18 cellular contexts compared by ENCODE assay signal in genomic region chr13:111963031-111963430, GRCh38.
DNase-seq lines count a peak whose midpoint lies in the region; ATAC-seq and TF ChIP-seq lines count a peak whose summit lies in the region.
"Had no signal": no experiment of that assay in that cellular context is flagged by ENCODE, and none has a peak within 500 bp of the region (broad histone marks: within the 10 kb centered on the region; RNA-seq: fewer than 3 reads in every experiment).

No MANE protein-coding gene starts in this region.

- no peak overlapping the region for H3K4ac ChIP-seq in neuronal stem cell (ENCODE audit: low read length)

- no peak overlapping the region for H3K9ac ChIP-seq in neuronal stem cell (ENCODE audit: low read depth, low read length, poor library complexity)
- H3K9ac ChIP-seq: GM23248 had no signal

- H3K4me1 ChIP-seq in right cardiac atrium (ENCODE audit: control insufficient read depth, insufficient read depth, low read length) (no peaks in the 10 kb centered on the region), neuronal stem cell (ENCODE audit: control insufficient read depth in 2 of 2, insufficient read depth in 1 of 2, low read depth in 1 of 2, low read length in 2 of 2) (no peaks in the 10 kb centered on the region), sigmoid colon (no peaks in the 10 kb centered on the region), PC-9 (replicated peaks; ENCODE audit: insufficient read depth) (no peaks in the 10 kb centered on the region)
- H3K4me1 ChIP-seq: Caco-2 had no signal

- peak overlapping the region; percentile 72 for H3K18ac ChIP-seq in neuronal stem cell (ENCODE audit: low read length)

- DNase-seq in cardiac septum (ENCODE audit: low spot score), result peak; percentile 71
- DNase-seq in right cardiac atrium, result no peak
- no peak for DNase-seq in neuronal stem cell (ENCODE audit: low spot score)
- DNase-seq in sigmoid colon, result peak; percentile 51
- no peak for DNase-seq in NCI-H446 (lab: John Stamatoyannopoulos, UW)
- no peak for DNase-seq in PC-9
- DNase-seq in NCI-H526 treated with DMSO at 0.1 percent for 48 hours (lab: John Stamatoyannopoulos, UW), result no peak
- DNase-seq: C1 segment of cervical spinal cord; Caco-2; CD4-positive, CD25-positive, alpha-beta regulatory T cell; CD8-positive, alpha-beta T cell; DMS153; DND-41; GM23248; H7 had no signal

- H2BK15ac ChIP-seq in neuronal stem cell (ENCODE audit: low read length), result no peak overlapping the region

- peak overlapping the region; percentile 78 for H2BK12ac ChIP-seq in neuronal stem cell (ENCODE audit: low read length)

- intact Hi-C loops in cardiac septum (cut with DNase I) (no loop called here), right cardiac atrium (cut with DNase I) (no loop called here), sigmoid colon (cut with DNase I) (no loop called here), PC-9 (cut with micrococcal nuclease; ENCODE audit: unreplicated experiment) (no loop called here)

- no peaks in the 10 kb centered on the region for H3K79me2 ChIP-seq in PC-9 (ENCODE audit: low read depth)

- H3K27ac ChIP-seq in right cardiac atrium (ENCODE audit: low read length) (no peak overlapping the region), neuronal stem cell (replicated peaks; ENCODE audit: low read length) (no peak overlapping the region), sigmoid colon (no peak overlapping the region), PC-9 (no peak overlapping the region)
- H3K27ac ChIP-seq: 22Rv1, GM23248 had no signal

- BruUV-seq in PC-9 (replicated peaks; lab: Mats Ljungman, UMichigan), result no TSS peak

- H3K4me3 ChIP-seq in right cardiac atrium (ENCODE audit: low read length) (no peak overlapping the region), neuronal stem cell (ENCODE audit: low read length in 2 of 2) (no peak overlapping the region), sigmoid colon (no peak overlapping the region), PC-9 (no peak overlapping the region)
- H3K4me3 ChIP-seq: GM23248 had no signal

- ATAC-seq in right cardiac atrium (no peak), HG03097 (IDR thresholded peaks at IDR 0.05; ENCODE audit: low FRiP score, unreplicated experiment) (no peak)
- ATAC-seq: CD8-positive, alpha-beta T cell; HCT116 had no signal

- H2BK120ac ChIP-seq in neuronal stem cell (ENCODE audit: low read depth, low read length), result no peak overlapping the region

- H3K23ac ChIP-seq in neuronal stem cell (ENCODE audit: low read depth, low read length, poor library complexity), result peak overlapping the region; percentile 57

- no peaks in the 10 kb centered on the region for H3K9me3 ChIP-seq in right cardiac atrium (ENCODE audit: control insufficient read depth, low read length)
- peaks cover 0 to 2% of the 10 kb centered on the region in 2 donors for H3K9me3 ChIP-seq in neuronal stem cell (replicated peaks in 1 of 2; ENCODE audit: control insufficient read depth in 2 of 2, insufficient read depth in 1 of 2, low read depth in 1 of 2, low read length in 2 of 2)
- H3K9me3 ChIP-seq in sigmoid colon, result no peaks in the 10 kb centered on the region
- H3K9me3 ChIP-seq in PC-9 (ENCODE audit: insufficient read depth, low read depth), result no peaks in the 10 kb centered on the region
- H3K9me3 ChIP-seq: Caco-2 had no signal

- no peak overlapping the region for H4K91ac ChIP-seq in neuronal stem cell (ENCODE audit: low read depth, low read length, poor library complexity)

- 89% methylated on average over 13 of the region's 13 CpGs for WGBS in right cardiac atrium
- WGBS in neuronal stem cell (ENCODE audit: extremely low coverage in 2 of 2, insufficient read length in 2 of 2, insufficient replicate concordance in 1 of 2), 2 donors, result no CpG with 5 or more reads among the region's 13 CpGs
- 90 to 92% methylated on average over 13 of the region's 13 CpGs for WGBS in sigmoid colon, 2 donors

- CTCF ChIA-PET in PC-9 (lab: Charles Lee), result no interaction called here

- no peak for TF ChIP-seq EP300 in sigmoid colon (IDR thresholded peaks at IDR 0.05)

- H3K36me3 ChIP-seq in neuronal stem cell (replicated peaks in 1 of 2; ENCODE audit: control insufficient read depth in 2 of 2, insufficient read depth in 2 of 2, low read length in 2 of 2), result no peaks in the 10 kb centered on the region
- H3K36me3 ChIP-seq in sigmoid colon, result no peaks in the 10 kb centered on the region
- H3K36me3 ChIP-seq in PC-9 (ENCODE audit: low read depth), result no peaks in the 10 kb centered on the region

- peak overlapping the region; percentile 77 for H2AK5ac ChIP-seq in neuronal stem cell (ENCODE audit: low read depth, low read length)

- no peak overlapping the region for H3K4me2 ChIP-seq in neuronal stem cell (ENCODE audit: insufficient read depth, low read length, poor library complexity, severe bottlenecking)
- no peak overlapping the region for H3K4me2 ChIP-seq in PC-9

- H2AFZ ChIP-seq in neuronal stem cell (ENCODE audit: low read length), result no peak overlapping the region
- no peak overlapping the region for H2AFZ ChIP-seq in PC-9
- H2AFZ ChIP-seq: GM23248 had no signal

- no peaks in the 10 kb centered on the region for H3K9me2 ChIP-seq in PC-9 (ENCODE audit: insufficient read depth)

- H3K14ac ChIP-seq in neuronal stem cell (ENCODE audit: low read length), result peak overlapping the region; percentile 31

- no peak for TF ChIP-seq POLR2A in sigmoid colon (IDR thresholded peaks at IDR 0.05)

- H2BK5ac ChIP-seq in neuronal stem cell (ENCODE audit: low read length), result no peak overlapping the region

- no peaks in the 10 kb centered on the region for H4K20me1 ChIP-seq in PC-9 (ENCODE audit: insufficient read depth)

- no peaks in the 10 kb centered on the region for H3K27me3 ChIP-seq in right cardiac atrium (ENCODE audit: control insufficient read depth, insufficient read depth)
- H3K27me3 ChIP-seq in neuronal stem cell (ENCODE audit: control insufficient read depth in 3 of 3, insufficient read depth in 3 of 3, low read depth in 1 of 3, low read length in 3 of 3), result peaks cover 0 to 13% (median 0%) of the 10 kb centered on the region in 3 experiments
- no peaks in the 10 kb centered on the region for H3K27me3 ChIP-seq in sigmoid colon
- peaks cover 84% of the 10 kb centered on the region for H3K27me3 ChIP-seq in PC-9 (ENCODE audit: insufficient read depth, low read depth)

- POLR2A ChIA-PET in PC-9 (lab: Charles Lee; ENCODE audit: unreplicated experiment), result no interaction called here

- no peaks in the 10 kb centered on the region for H3K79me1 ChIP-seq in neuronal stem cell (ENCODE audit: low read depth, low read length)

- TF ChIP-seq CTCF in sigmoid colon (IDR thresholded peaks at IDR 0.05), result no peak
- no peak for TF ChIP-seq CTCF in PC-9 (conservative IDR thresholded peaks at IDR 0.05)

- no peak overlapping the region for H4K8ac ChIP-seq in neuronal stem cell (ENCODE audit: low read depth, low read length)

- no peaks in the 10 kb centered on the region for H3F3A ChIP-seq in PC-9 (ENCODE audit: insufficient read depth, low read depth)

Comparison
In these comparisons a context has a peak if more than half of its experiments do, and no peak if none do; other contexts are left out.
1. DNase-seq: peak in cardiac septum (single experiment) and sigmoid colon (single experiment); none in right cardiac atrium (0 of 3), neuronal stem cell (single experiment), NCI-H446 (0 of 2), PC-9 (0 of 2) and NCI-H526 treated with DMSO at 0.1 percent for 48 hours (single experiment).